In the genomic region with DNA sequence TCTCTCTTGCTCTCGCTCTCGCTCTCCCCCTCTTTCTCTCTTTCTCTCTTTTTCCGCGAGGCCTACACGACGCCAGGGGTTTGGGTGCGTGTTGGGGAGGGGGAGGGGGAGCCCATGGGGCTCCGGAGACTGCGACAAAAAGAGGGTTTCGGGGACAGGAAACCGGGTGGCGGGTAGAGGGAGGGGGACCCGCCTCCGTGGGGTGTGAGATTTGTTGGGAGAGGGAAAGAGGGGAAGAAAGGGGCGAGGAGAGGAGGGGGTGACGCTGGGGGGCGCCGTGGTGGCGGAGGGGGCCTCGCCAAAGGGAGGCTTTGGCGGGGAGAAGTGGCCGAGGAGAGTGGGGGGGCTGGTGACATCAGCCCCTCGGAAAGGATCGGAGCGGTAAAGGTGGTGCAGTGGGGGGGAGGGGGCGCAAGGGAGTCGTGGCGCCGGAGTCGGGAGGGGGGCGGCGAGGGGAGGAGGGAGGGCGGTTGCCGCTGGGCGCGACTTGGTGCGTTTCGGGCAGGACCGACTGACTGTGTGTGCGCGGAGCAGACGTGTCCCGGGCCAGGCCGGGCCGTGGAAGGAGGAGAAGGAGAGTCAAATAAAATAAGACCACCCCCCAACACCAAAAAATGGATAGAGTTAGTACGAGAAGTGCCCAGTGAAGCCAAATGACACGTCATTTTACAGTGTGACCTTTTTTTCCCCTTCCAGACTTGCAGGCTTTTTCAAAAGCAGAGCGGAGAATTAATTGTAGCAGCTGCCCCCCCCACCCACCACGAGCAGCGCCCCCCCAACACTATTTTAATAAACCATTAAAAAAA, we compare ENCODE assay signal across 8 cellular contexts. TPM values are rescaled to one million over a fixed set of nuclear protein-coding genes. Genes with fewer than 3 reads are reported as not detected.
DNase-seq lines count a peak whose midpoint lies in the region; ATAC-seq and TF ChIP-seq lines count a peak whose summit lies in the region.

No MANE protein-coding gene starts in this region.

- peaks cover 24% of the 10 kb centered on the region for H3K4me1 ChIP-seq in foreskin keratinocyte
- H3K4me1 ChIP-seq in neuron (ENCODE audit: insufficient read depth, low read length): peaks cover 46% of the 10 kb centered on the region
- H3K4me1 ChIP-seq in testis: peaks cover 33% of the 10 kb centered on the region

- H3K36me3 ChIP-seq in neuron (ENCODE audit: insufficient read depth, low read length) (peaks cover 20% of the 10 kb centered on the region), testis (ENCODE audit: low read depth, missing control alignments) (no peaks in the 10 kb centered on the region)

- peak overlapping the region; percentile 82 to 97 (median 94) for H3K27ac Mint-ChIP-seq in IgD-negative memory B cell

- TF ChIP-seq CTCF in foreskin keratinocyte (conservative IDR thresholded peaks at IDR 0.05): no peak
- TF ChIP-seq CTCF in testis (IDR thresholded peaks at IDR 0.05): no peak

- WGBS in testis, 2 donors: 0 to 1% methylated on average over 22 to 46 of the region's 50 CpGs

- peak; percentile 86 for DNase-seq in GM03348 (ENCODE audit: low spot score)
- DNase-seq in RPMI7951 (ENCODE audit: low read depth): peak; percentile 71
- peak; percentile 57 for DNase-seq in activated gamma-delta T cell (lab: John Stamatoyannopoulos, UW)
- DNase-seq in foreskin keratinocyte: no peak
- peak; percentile 82 for DNase-seq in testis

- TF ChIP-seq POLR2A in testis (IDR thresholded peaks at IDR 0.05): no peak

- intact Hi-C loops in testis (cut with DNase I; ENCODE audit: low total_unique reads): loop anchor here (5.0 kb wide), 1 partner anchor 90 kb away; the partner anchor contains the start of gene NELFCD

- peak; percentile 6 for ATAC-seq in foreskin keratinocyte
- ATAC-seq in GM21723 (IDR thresholded peaks at IDR 0.05; ENCODE audit: unreplicated experiment): no peak

- H3K4me3 ChIP-seq in neuron (ENCODE audit: low read length) (peak overlapping the region; percentile 98), testis (peak overlapping the region; percentile 85 to 95)

- no peaks in the 10 kb centered on the region for H3K27me3 Mint-ChIP-seq in IgD-negative memory B cell

- peak overlapping the region; percentile 91 to 97 (median 96) for H3K4me3 Mint-ChIP-seq in IgD-negative memory B cell

- H3K27ac ChIP-seq in foreskin keratinocyte: peak overlapping the region; percentile 85
- peak overlapping the region; percentile 99 for H3K27ac ChIP-seq in testis

- peaks cover 1% of the 10 kb centered on the region for H3K36me3 Mint-ChIP-seq in IgD-negative memory B cell

- no peaks in the 10 kb centered on the region for H3K9me3 ChIP-seq in neuron (ENCODE audit: low read length)
- no peaks in the 10 kb centered on the region for H3K9me3 ChIP-seq in testis

- H3K27me3 ChIP-seq in foreskin keratinocyte (no peaks in the 10 kb centered on the region), neuron (ENCODE audit: insufficient read depth, low read length) (no peaks in the 10 kb centered on the region), testis (no peaks in the 10 kb centered on the region)

- H3K9me3 Mint-ChIP-seq in IgD-negative memory B cell: no peaks in the 10 kb centered on the region

- H2AFZ ChIP-seq in neuron (ENCODE audit: low read depth, low read length): no peak overlapping the region

- H3K4me1 Mint-ChIP-seq in IgD-negative memory B cell: peaks cover 38 to 50% (median 49%) of the 10 kb centered on the region in 3 donors

RNA-seq across cellular contexts. Expression of gene GNAS, which starts 39.8 kb away (rescaled TPM):
- 203 TPM for polyA plus RNA-seq in IgD-negative memory B cell
- total RNA-seq in RPMI7951 (2014; rRNA removed; shearing (Covaris generic)): 853 and 1,108 TPM in 2 replicates
- 697 and 702 TPM in 2 replicates for total RNA-seq in foreskin keratinocyte
- 862 and 881 TPM in 2 replicates for polyA plus RNA-seq in foreskin keratinocyte
- total RNA-seq in testis: 100 to 1,000 TPM; 880 to 885 TPM
- 716 TPM for polyA plus RNA-seq in testis (ENCODE audit: insufficient read depth, low read depth, low replicate concordance)

RNA-seq across cellular contexts. Expression of gene GNAS-AS1, which starts 41.6 kb away (rescaled TPM):
- not detected for polyA plus RNA-seq in IgD-negative memory B cell
- 1.1 TPM in 2 replicates for total RNA-seq in RPMI7951 (2014; rRNA removed; shearing (Covaris generic))
- total RNA-seq in foreskin keratinocyte: 0.27 and 0.63 TPM in 2 replicates
- 0.16 and 0.39 TPM in 2 replicates for polyA plus RNA-seq in foreskin keratinocyte
- total RNA-seq in testis: 1 to 10 TPM; 3.5 to 4.4 TPM
- 1.1 TPM for polyA plus RNA-seq in testis (ENCODE audit: insufficient read depth, low read depth, low replicate concordance)

Comparison
In these comparisons a context has a peak if more than half of its experiments do, and no peak if none do; other contexts are left out.
1. DNase-seq: peak in GM03348 (single experiment), RPMI7951 (single experiment), activated gamma-delta T cell (single experiment) and testis (single experiment); none in foreskin keratinocyte (0 of 2).